2 cellular contexts compared by ENCODE assay signal in the genomic region with DNA sequence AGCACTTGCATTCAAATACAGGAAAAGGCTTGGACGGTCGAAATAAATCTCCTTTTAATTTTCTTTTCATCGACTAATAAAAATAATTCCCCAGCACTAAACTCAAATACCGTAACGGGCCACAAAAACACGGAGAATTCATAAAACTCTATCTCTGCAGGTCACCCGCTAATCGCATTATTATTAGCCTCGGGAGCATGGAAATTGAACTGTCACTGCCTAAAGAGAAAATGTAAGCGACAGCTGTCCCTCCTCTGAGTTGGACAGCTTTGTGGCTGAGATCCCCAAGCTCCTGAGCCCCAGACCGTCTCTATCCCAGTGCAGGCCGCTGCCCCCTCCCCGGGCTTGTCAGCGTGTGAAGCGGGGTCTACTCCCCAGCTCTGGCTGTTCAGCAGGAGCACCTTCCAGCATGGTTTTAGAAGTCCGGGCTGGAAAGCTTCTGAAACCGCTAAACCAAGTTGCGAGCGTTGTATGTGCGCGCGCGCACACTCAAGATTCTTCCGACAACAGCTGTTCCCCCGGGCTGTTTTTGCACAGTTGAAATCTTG.
A peak's percentile ranks its signal among the peaks of the same experiment; 100 is the strongest.
TF ChIP-seq lines count a peak whose summit lies in the region.

No MANE protein-coding gene starts in this region.

TF ChIP-seq in H1, 55 proteins besides CTCF, POLR2A, EP300 and RAD21:
- TF ChIP-seq RNF2 (IDR thresholded peaks at IDR 0.05; ENCODE audit: borderline replicate concordance, low read depth, low read length, missing control alignments, poor library complexity, severe bottlenecking) (peak; percentile 96), KDM1A (IDR thresholded peaks at IDR 0.05; ENCODE audit: borderline replicate concordance, low read length) (no peak), SUZ12 (IDR thresholded peaks at IDR 0.05; ENCODE audit: low read length) (0 out of 2 replicates have a peak, but pooled peaks have one; percentile 49), SP1 (IDR thresholded peaks at IDR 0.05; ENCODE audit: low read depth, low read length) (no peak), FOSL1 (IDR thresholded peaks at IDR 0.05; ENCODE audit: insufficient read depth, low read depth, low read length) (no peak), CBX8 (IDR thresholded peaks at IDR 0.05; ENCODE audit: borderline replicate concordance, low read depth, low read length) (peak; percentile 95; the same call in 1 of the 2 replicates), RXRA (IDR thresholded peaks at IDR 0.05; ENCODE audit: insufficient read depth, low read depth, low read length) (no peak)
- TF ChIP-seq, protein P1, sequence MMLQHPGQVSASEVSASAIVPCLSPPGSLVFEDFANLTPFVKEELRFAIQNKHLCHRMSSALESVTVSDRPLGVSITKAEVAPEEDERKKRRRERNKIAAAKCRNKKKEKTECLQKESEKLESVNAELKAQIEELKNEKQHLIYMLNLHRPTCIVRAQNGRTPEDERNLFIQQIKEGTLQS (IDR thresholded peaks at IDR 0.05; ENCODE audit: insufficient read depth, low read depth, low read length): no peak

TF ChIP-seq in neural cell, 6 proteins besides CTCF, POLR2A, EP300 and RAD21:
- no peak for TF ChIP-seq SMC3 (conservative IDR thresholded peaks at IDR 0.05; ENCODE audit: poor library complexity)
- peak; percentile 80 for TF ChIP-seq EZH2 (IDR thresholded peaks at IDR 0.05; ENCODE audit: borderline replicate concordance, insufficient read depth, low read length, poor library complexity, severe bottlenecking)
